Comparison of ENCODE assay signal across 19 cellular contexts in genomic region chr3:124873241-124873640, GRCh38.
"Had no signal": no experiment of that assay in that cellular context is flagged by ENCODE, and none has a peak within 500 bp of the region (broad histone marks: within the 10 kb centered on the region; RNA-seq: fewer than 3 reads in every experiment).

No MANE protein-coding gene starts in this region.

- H3K36me3 ChIP-seq: adrenal gland had no signal

- DNase-seq: activated CD4-positive, alpha-beta T cell treated with anti-CD3 and anti-CD28 coated beads for 1 hour; activated effector memory CD4-positive, alpha-beta T cell treated with anti-CD3 and anti-CD28 coated beads, Interleukin-2, amount 50 U/mL, for 16 hours; activated naive CD4-positive, alpha-beta T cell treated with anti-CD3 and anti-CD28 coated beads, Interleukin-2, amount 50 U/mL, for 16 hours; activated T-cell treated with anti-CD3 and anti-CD28 coated beads, Interleukin-2, amount 50 U/mL, for 72 hours; effector memory CD4-positive, alpha-beta T cell; foreskin keratinocyte; hippocampal formation; psoas muscle; right cardiac atrium; stimulated activated CD4-positive, alpha-beta T cell treated with anti-CD3 and anti-CD28 coated beads, Interleukin-4, amount 100 ng/mL, for 1 hour; stimulated activated naive CD8-positive, alpha-beta T cell treated with anti-CD3 and anti-CD28 coated beads, Interleukin-15, amount 100 ng/mL, for 72 hours; upper lobe of right lung had no signal

- H3K27ac ChIP-seq: adrenal gland, foreskin keratinocyte, psoas muscle, skin epidermis, upper lobe of right lung, VCaP had no signal

- FAIRE-seq: keratinocyte had no signal

- H3K9me3 ChIP-seq: adrenal gland, psoas muscle, upper lobe of right lung had no signal

- ATAC-seq: activated T-cell treated with anti-CD3 and anti-CD28 coated beads, Interleukin-2, amount 50 U/mL, for 72 hours; foreskin keratinocyte; psoas muscle; right cardiac atrium; stimulated activated naive CD8-positive, alpha-beta T cell treated with anti-CD3 and anti-CD28 coated beads, Interleukin-15, amount 100 ng/mL, for 72 hours; upper lobe of right lung had no signal

- H3K4me3 Mint-ChIP-seq: activated T-cell treated with anti-CD3 and anti-CD28 coated beads, Interleukin-2, amount 50 U/mL, for 72 hours; dendritic cell treated with granulocyte-macrophage colony-stimulating factor and Interleukin-4, amounts not matched to agents 40 ng/mL and 50 ng/mL, for 4 days; stimulated activated naive CD8-positive, alpha-beta T cell treated with anti-CD3 and anti-CD28 coated beads, Interleukin-15, amount 100 ng/mL, for 72 hours; T-helper 1 cell treated with Interleukin-12 subunit alpha and Interleukin-12 subunit beta and Interleukin-4 antibody, amounts not matched to agents 30 μg/mL and 1 μg/mL, for 36 hours had no signal

- H3K27me3 ChIP-seq: adrenal gland, foreskin keratinocyte, upper lobe of right lung had no signal

- H3K9me3 Mint-ChIP-seq: activated T-cell treated with anti-CD3 and anti-CD28 coated beads, Interleukin-2, amount 50 U/mL, for 72 hours; dendritic cell treated with granulocyte-macrophage colony-stimulating factor and Interleukin-4, amounts not matched to agents 40 ng/mL and 50 ng/mL, for 4 days; stimulated activated naive CD8-positive, alpha-beta T cell treated with anti-CD3 and anti-CD28 coated beads, Interleukin-15, amount 100 ng/mL, for 72 hours; T-helper 1 cell treated with Interleukin-12 subunit alpha and Interleukin-12 subunit beta and Interleukin-4 antibody, amounts not matched to agents 30 μg/mL and 1 μg/mL, for 36 hours had no signal

- H3K27ac Mint-ChIP-seq: activated T-cell treated with anti-CD3 and anti-CD28 coated beads, Interleukin-2, amount 50 U/mL, for 72 hours; dendritic cell treated with granulocyte-macrophage colony-stimulating factor and Interleukin-4, amounts not matched to agents 40 ng/mL and 50 ng/mL, for 4 days; stimulated activated naive CD8-positive, alpha-beta T cell treated with anti-CD3 and anti-CD28 coated beads, Interleukin-15, amount 100 ng/mL, for 72 hours; T-helper 1 cell treated with Interleukin-12 subunit alpha and Interleukin-12 subunit beta and Interleukin-4 antibody, amounts not matched to agents 30 μg/mL and 1 μg/mL, for 36 hours had no signal

- H3K4me1 Mint-ChIP-seq: stimulated activated naive CD8-positive, alpha-beta T cell treated with anti-CD3 and anti-CD28 coated beads, Interleukin-15, amount 100 ng/mL, for 72 hours had no signal

- H3K4me3 ChIP-seq: adrenal gland, lung, psoas muscle, skin epidermis, upper lobe of right lung had no signal
